4 cellular contexts compared by ENCODE assay signal in genomic region chr14:101046071-101046470, GRCh38.
"Had no signal": no experiment of that assay in that cellular context is flagged by ENCODE, and none has a peak within 500 bp of the region (broad histone marks: within the 10 kb centered on the region; RNA-seq: fewer than 3 reads in every experiment).

No MANE protein-coding gene starts in this region.

- DNase-seq: IMR-90, KBM-7 had no signal

- H3K4me3 ChIP-seq: K562 had no signal

- H3K27ac ChIP-seq: HL-60 had no signal
